In the genomic region with DNA sequence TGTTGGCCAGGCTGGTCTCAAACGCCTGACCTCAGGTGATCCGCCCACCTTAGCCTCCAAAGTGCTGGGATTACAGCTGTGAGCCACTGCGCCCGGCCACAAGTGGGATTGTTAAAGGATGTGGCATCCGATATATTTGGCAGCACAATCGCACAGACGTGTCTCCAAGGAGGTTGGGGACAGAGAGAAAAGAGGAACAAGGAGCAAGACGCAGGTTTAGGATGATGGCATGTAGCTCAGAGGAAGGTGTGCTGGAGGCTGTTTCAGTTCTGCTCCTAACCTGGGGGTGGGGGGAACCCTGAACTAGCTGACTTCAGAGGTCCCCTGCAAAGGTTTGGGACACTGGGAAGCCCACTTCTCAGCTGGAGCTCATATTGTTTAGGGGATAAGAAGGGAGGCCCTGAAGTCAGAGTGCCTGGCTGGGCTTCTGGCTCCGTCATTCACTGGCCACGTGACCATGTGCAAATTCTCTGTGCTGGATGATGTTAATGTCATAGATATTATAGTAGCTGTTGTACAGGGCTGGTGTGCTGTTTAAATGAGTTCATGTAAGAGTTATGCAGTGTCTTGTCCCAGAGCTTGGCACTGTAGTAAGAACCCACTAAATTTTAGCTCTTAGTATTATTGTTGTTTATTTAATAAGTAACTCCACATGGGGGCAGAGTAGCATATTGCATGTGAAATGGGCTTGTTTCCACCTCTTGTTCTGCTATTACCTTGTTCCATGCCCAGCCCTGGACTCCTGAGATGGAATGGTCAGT, we compare ENCODE assay signal across 7 cellular contexts.
DNase-seq lines count a peak whose midpoint lies in the region; ATAC-seq and TF ChIP-seq lines count a peak whose summit lies in the region.

No MANE protein-coding gene starts in this region.

- CTCF ChIA-PET in SK-N-SH (lab: Yijun Ruan, JAX) = interaction anchor here (0.7 to 9.6 kb wide), 31 partner anchors 8 to 505 kb away, joined by 3 to 172 read pairs (median 4); a partner anchor contains a TSS

- no peak overlapping the region; the same call in 1 of the 2 replicates for H3K4me2 ChIP-seq in SK-N-SH

- ATAC-seq in GM18511 (IDR thresholded peaks at IDR 0.05; ENCODE audit: unreplicated experiment) (peak; percentile 60), HG02870 (IDR thresholded peaks at IDR 0.05; ENCODE audit: unreplicated experiment) (peak; percentile 72), psoas muscle (peak in 3 of 4 donors; percentile 38 to 58 (median 41)), GM19397 (IDR thresholded peaks at IDR 0.05; ENCODE audit: unreplicated experiment) (no peak)

- no peak overlapping the region for H3K9ac ChIP-seq in SK-N-SH

- no peaks in the 10 kb centered on the region for H3K79me2 ChIP-seq in SK-N-SH (ENCODE audit: insufficient read depth)

- intact Hi-C loops in psoas muscle (cut with DNase I) = no loop called here

- H3K4me1 ChIP-seq in SK-N-SH (ENCODE audit: control insufficient read depth in 1 of 2, insufficient read depth in 2 of 2, low read depth in 1 of 2, low read length in 1 of 2) (peaks cover 0 to 25% of the 10 kb centered on the region in 2 experiments; a peak in 1 of 4 replicates), psoas muscle (no peaks in the 10 kb centered on the region)

- H3F3A ChIP-seq in SK-N-SH (replicated peaks; ENCODE audit: insufficient read depth) = no peaks in the 10 kb centered on the region

- peak; percentile 38 for TF ChIP-seq CTCF in SK-N-SH (IDR thresholded peaks at IDR 0.05)
- TF ChIP-seq CTCF in psoas muscle (IDR thresholded peaks at IDR 0.05) = no peak
- no peak for TF ChIP-seq CTCF in coronary artery (IDR thresholded peaks at IDR 0.05)

- H4K20me1 ChIP-seq in SK-N-SH (ENCODE audit: insufficient read depth) = no peaks in the 10 kb centered on the region

- no peaks in the 10 kb centered on the region for H3K9me2 ChIP-seq in SK-N-SH

- H3K36me3 ChIP-seq in SK-N-SH (replicated peaks in 1 of 2; ENCODE audit: control insufficient read depth in 1 of 2, insufficient read depth in 2 of 2, low read length in 1 of 2) (no peaks in the 10 kb centered on the region), psoas muscle (ENCODE audit: insufficient read depth in 1 of 2, low read depth in 1 of 2) (no peaks in the 10 kb centered on the region)

- no peak overlapping the region for H2AFZ ChIP-seq in SK-N-SH (ENCODE audit: low read depth)

- POLR2A ChIA-PET in SK-N-SH (lab: Yijun Ruan, JAX) = no interaction called here

- 89% methylated on average over 9 of the region's 10 CpGs for WGBS in SK-N-SH (ENCODE audit: low lambda C conversion rate)
- 64 to 68% (median 65%) methylated on average over 10 of the region's 10 CpGs for WGBS in psoas muscle, 3 donors

- H3K27ac ChIP-seq in SK-N-SH (ENCODE audit: low read depth in 2 of 2, low read length in 1 of 2) = no peak overlapping the region; a peak in 1 of 4 replicates
- no peak overlapping the region for H3K27ac ChIP-seq in psoas muscle
- no peak overlapping the region for H3K27ac ChIP-seq in coronary artery

- no peaks in the 10 kb centered on the region for H3K9me3 ChIP-seq in SK-N-SH
- no peaks in the 10 kb centered on the region for H3K9me3 ChIP-seq in psoas muscle

- TF ChIP-seq EP300 in SK-N-SH (IDR thresholded peaks at IDR 0.05; ENCODE audit: borderline replicate concordance in 1 of 2, low read depth in 1 of 2, low read length in 1 of 2) = no peak

- TF ChIP-seq RAD21 in SK-N-SH (IDR thresholded peaks at IDR 0.05; ENCODE audit: low read length) = peak; percentile 68

- DNase-seq in SK-N-SH (no peak), psoas muscle (peak in 1 of 2 donors; percentile 26), coronary artery (ENCODE audit: low spot score) (no peak), NCI-H2081 (lab: John Stamatoyannopoulos, UW) (no peak)

- H3K27me3 ChIP-seq in SK-N-SH (ENCODE audit: insufficient read depth) (no peaks in the 10 kb centered on the region), psoas muscle (ENCODE audit: insufficient read depth in 3 of 3, low read length in 2 of 3) (no peaks in the 10 kb centered on the region)

- H3K4me3 ChIP-seq in SK-N-SH (ENCODE audit: low read depth in 2 of 2, low read length in 1 of 2) = no peak overlapping the region
- H3K4me3 ChIP-seq in psoas muscle = no peak overlapping the region
- no peak overlapping the region for H3K4me3 ChIP-seq in coronary artery

TF ChIP-seq in SK-N-SH, 30 proteins besides CTCF, POLR2A, EP300 and RAD21:
- TF ChIP-seq SMC3 (IDR thresholded peaks at IDR 0.05; ENCODE audit: low read depth, low read length) (peak; percentile 34; the same call in 1 of the 2 replicates), GABPA (IDR thresholded peaks at IDR 0.05; ENCODE audit: low read depth) (no peak)
